ENCODE assay signal across 8 cellular contexts in the genomic region with DNA sequence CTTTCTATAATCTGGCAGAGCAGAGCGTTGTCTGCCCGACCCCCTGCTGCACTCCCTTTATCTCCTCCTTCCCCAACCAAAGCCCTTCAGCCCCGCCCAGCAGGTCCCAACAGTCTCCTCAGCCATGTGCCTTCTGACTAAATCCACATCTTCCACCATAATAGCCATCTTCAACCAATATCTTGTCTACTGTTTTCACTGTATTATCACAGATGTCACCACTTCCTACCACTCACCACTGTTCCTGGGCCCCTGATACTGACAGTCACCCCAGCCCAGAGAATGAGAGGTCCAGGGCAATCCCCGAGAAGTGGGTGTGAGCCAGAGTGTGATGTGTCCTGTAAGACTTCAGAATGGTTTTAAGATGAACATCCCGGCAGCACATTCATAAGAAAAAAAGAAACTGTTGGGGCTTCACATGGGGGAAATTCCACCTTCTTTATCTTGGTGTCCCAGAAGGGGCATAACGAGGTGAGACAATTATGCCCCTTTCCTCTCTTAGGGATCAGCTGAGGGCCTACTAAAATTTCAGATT. TPM values are rescaled to one million over a fixed set of nuclear protein-coding genes. Genes with fewer than 3 reads are reported as not detected.
A peak's percentile ranks its signal among the peaks of the same experiment; 100 is the strongest.
DNase-seq lines count a peak whose midpoint lies in the region; ATAC-seq, FAIRE-seq and TF ChIP-seq lines count a peak whose summit lies in the region.

No MANE protein-coding gene starts in this region.

- TF ChIP-seq CTCF in CD14-positive monocyte (IDR thresholded peaks at IDR 0.05) (no peak), mesothelial cell of epicardium (IDR thresholded peaks at IDR 0.05; ENCODE audit: unreplicated experiment) (no peak)

- CTCF ChIA-PET in activated CD8-positive, alpha-beta memory T cell treated with anti-CD3 and anti-CD28 coated beads, Interleukin-2, amount 10 ng/mL, durations not matched to agents 7 days and 5 days (lab: Charles Lee): interaction anchor here (0.7 to 1.8 kb wide), 2 partner anchors 17 to 24 kb away, joined by 3 to 7 read pairs; a partner anchor contains a TSS

- no peak for FAIRE-seq in HTR-8/SVneo (lab: Jason Lieb, UNC)

- H3K4me3 Mint-ChIP-seq in activated CD8-positive, alpha-beta memory T cell treated with anti-CD3 and anti-CD28 coated beads, Interleukin-2, amount 10 ng/mL, durations not matched to agents 7 days and 5 days: peak overlapping the region; percentile 42
- H3K4me3 Mint-ChIP-seq in CD14-positive monocyte: no peak overlapping the region
- H3K4me3 Mint-ChIP-seq in mesothelial cell of epicardium: no peak overlapping the region

- peaks cover 76% of the 10 kb centered on the region for H3K4me1 Mint-ChIP-seq in activated CD8-positive, alpha-beta memory T cell treated with anti-CD3 and anti-CD28 coated beads, Interleukin-2, amount 10 ng/mL, durations not matched to agents 7 days and 5 days
- H3K4me1 Mint-ChIP-seq in CD14-positive monocyte (peaks cover 62% of the 10 kb centered on the region), mesothelial cell of epicardium (peaks cover 16% of the 10 kb centered on the region)

- H3K9me3 Mint-ChIP-seq in activated CD8-positive, alpha-beta memory T cell treated with anti-CD3 and anti-CD28 coated beads, Interleukin-2, amount 10 ng/mL, durations not matched to agents 7 days and 5 days (ENCODE audit: low read depth): no peaks in the 10 kb centered on the region
- H3K9me3 Mint-ChIP-seq in CD14-positive monocyte: no peaks in the 10 kb centered on the region
- peaks cover 6% of the 10 kb centered on the region for H3K9me3 Mint-ChIP-seq in mesothelial cell of epicardium

- H3K36me3 Mint-ChIP-seq in activated CD8-positive, alpha-beta memory T cell treated with anti-CD3 and anti-CD28 coated beads, Interleukin-2, amount 10 ng/mL, durations not matched to agents 7 days and 5 days: peaks cover 12% of the 10 kb centered on the region
- peaks cover 7 to 12% of the 10 kb centered on the region in 2 donors for H3K36me3 Mint-ChIP-seq in CD14-positive monocyte
- no peaks in the 10 kb centered on the region for H3K36me3 Mint-ChIP-seq in mesothelial cell of epicardium

- ATAC-seq in GM18909 (IDR thresholded peaks at IDR 0.05; ENCODE audit: poor library complexity, unreplicated experiment) (peak; percentile 73), HG03025 (IDR thresholded peaks at IDR 0.05; ENCODE audit: low FRiP score, unreplicated experiment) (peak; percentile 55)
- peak; percentile 78 for ATAC-seq in activated CD8-positive, alpha-beta memory T cell treated with anti-CD3 and anti-CD28 coated beads, Interleukin-2, amount 10 ng/mL, durations not matched to agents 7 days and 5 days

- peak; percentile 87 for DNase-seq in activated CD8-positive, alpha-beta memory T cell treated with anti-CD3 and anti-CD28 coated beads, Interleukin-2, amount 10 ng/mL, durations not matched to agents 7 days and 5 days
- peak; percentile 75 to 78 for DNase-seq in stimulated activated CD4-positive, alpha-beta T cell treated with anti-CD3 and anti-CD28 coated beads, Interleukin-2, amount 100 ng/mL, for 24 hours
- no peak for DNase-seq in HTR-8/SVneo (ENCODE audit: insufficient read length, low spot score)
- no peak for DNase-seq in CD14-positive monocyte (ENCODE audit: low spot score)
- DNase-seq in head of caudate nucleus: no peak
- no peak for DNase-seq in mesothelial cell of epicardium (ENCODE audit: low spot score in 2 of 2, unreplicated experiment in 2 of 2)

- H3K27me3 Mint-ChIP-seq in activated CD8-positive, alpha-beta memory T cell treated with anti-CD3 and anti-CD28 coated beads, Interleukin-2, amount 10 ng/mL, durations not matched to agents 7 days and 5 days: no peaks in the 10 kb centered on the region
- H3K27me3 Mint-ChIP-seq in CD14-positive monocyte (ENCODE audit: low read depth in 3 of 3): peaks cover 0 to 4% (median 2%) of the 10 kb centered on the region in 3 donors
- no peaks in the 10 kb centered on the region for H3K27me3 Mint-ChIP-seq in mesothelial cell of epicardium (ENCODE audit: low read depth)

- H3K27ac Mint-ChIP-seq in activated CD8-positive, alpha-beta memory T cell treated with anti-CD3 and anti-CD28 coated beads, Interleukin-2, amount 10 ng/mL, durations not matched to agents 7 days and 5 days: peak overlapping the region; percentile 76
- peak overlapping the region in 2 of 7 donors; percentile 51 to 68 for H3K27ac Mint-ChIP-seq in CD14-positive monocyte
- H3K27ac Mint-ChIP-seq in mesothelial cell of epicardium: no peak overlapping the region

- intact Hi-C loops in CD14-positive monocyte (cut with micrococcal nuclease): loop anchor here in 1 of 2 donors (10.0 kb wide), 1 partner anchor 154 kb away; no protein-coding TSS in a partner anchor
- intact Hi-C loops in head of caudate nucleus (cut with DNase I): no loop called here

RNA-seq across cellular contexts. Expression of a gene that starts 25.3 kb away (rescaled TPM):
- total RNA-seq in activated CD8-positive, alpha-beta memory T cell treated with anti-CD3 and anti-CD28 coated beads, Interleukin-2, amount 10 ng/mL, durations not matched to agents 7 days and 5 days: 10 to 100 TPM; 16.8 to 34.4 TPM
- polyA plus RNA-seq in CD14-positive monocyte: 1 to 10 TPM; 4.2 to 6.2 TPM
- 49.3 to 51.4 TPM (median 50.5 TPM) in 3 replicates for total RNA-seq in mesothelial cell of epicardium

Comparison
In these comparisons a context has a peak if more than half of its experiments do, and no peak if none do; other contexts are left out.
1. DNase-seq: peak in activated CD8-positive, alpha-beta memory T cell treated with anti-CD3 and anti-CD28 coated beads, Interleukin-2, amount 10 ng/mL, durations not matched to agents 7 days and 5 days (single experiment) and stimulated activated CD4-positive, alpha-beta T cell treated with anti-CD3 and anti-CD28 coated beads, Interleukin-2, amount 100 ng/mL, for 24 hours (2 of 2); none in HTR-8/SVneo (single experiment), CD14-positive monocyte (single experiment), head of caudate nucleus (0 of 42) and mesothelial cell of epicardium (0 of 2).
2. Peak in every context shown above with its lines, with median percentiles within 50 percentile points of each other: ATAC-seq.